In the genomic region with DNA sequence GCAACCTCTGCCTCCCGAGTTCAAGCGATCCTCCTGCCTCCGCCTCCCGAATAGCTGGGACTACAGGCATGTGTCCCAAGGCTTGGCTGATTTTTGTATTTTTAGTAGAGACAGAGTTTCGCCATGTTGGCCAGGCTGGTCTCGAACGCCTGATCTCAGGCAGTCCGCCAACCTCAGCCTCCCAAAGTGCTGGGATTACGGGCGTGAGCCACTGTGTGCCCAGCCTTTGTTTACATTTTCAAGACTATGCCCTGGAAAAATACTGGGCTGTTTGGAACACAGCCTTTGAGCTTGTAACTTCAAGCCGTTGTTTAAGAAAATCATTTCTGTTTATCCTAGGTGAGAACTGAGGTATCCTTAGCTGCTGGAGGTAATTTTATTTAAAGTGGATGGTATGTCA, we compare ENCODE assay signal across 11 cellular contexts. TPM values are rescaled to one million over a fixed set of nuclear protein-coding genes. Genes with fewer than 3 reads are reported as not detected.
DNase-seq lines count a peak whose midpoint lies in the region; ATAC-seq and TF ChIP-seq lines count a peak whose summit lies in the region.
"Had no signal": no experiment of that assay in that cellular context is flagged by ENCODE, and none has a peak within 500 bp of the region (broad histone marks: within the 10 kb centered on the region; RNA-seq: fewer than 3 reads in every experiment).

No MANE protein-coding gene starts in this region.

- H2AFZ ChIP-seq in osteoblast (ENCODE audit: low read length), result no peak overlapping the region

- H3K27me3 ChIP-seq in CD8-positive, alpha-beta memory T cell (ENCODE audit: insufficient read depth, low read length, poor library complexity, severe bottlenecking), result no peaks in the 10 kb centered on the region
- H3K27me3 ChIP-seq in esophagus squamous epithelium (no peaks in the 10 kb centered on the region), osteoblast (ENCODE audit: insufficient read depth, low read length) (peaks cover 5% of the 10 kb centered on the region)
- H3K27me3 ChIP-seq: left lung, uterus had no signal

- DNase-seq in CD8-positive, alpha-beta memory T cell, result no peak
- DNase-seq in RWPE1 (ENCODE audit: low spot score) (no peak), esophagus squamous epithelium (lab: John Stamatoyannopoulos, UW) (no peak), osteoblast (ENCODE audit: insufficient read length, low spot score, missing footprints) (no peak), globus pallidus (ENCODE audit: low spot score) (no peak), NCI-H526 (lab: John Stamatoyannopoulos, UW) (no peak)
- DNase-seq: left lung; stimulated activated CD4-positive, alpha-beta T cell treated with anti-CD3 and anti-CD28 coated beads, Interleukin-15, amount 100 ng/mL, for 24 hours; uterus had no signal

- 65 to 86% methylated on average over 4 to 5 of the region's 11 CpGs for WGBS in esophagus squamous epithelium, 2 donors

- no peaks in the 10 kb centered on the region for H3K9me3 Mint-ChIP-seq in CD8-positive, alpha-beta memory T cell

- peak overlapping the region in 7 of 8 donors; percentile 15 to 96 (median 47) for H3K27ac Mint-ChIP-seq in CD8-positive, alpha-beta memory T cell

- H3K4me3 ChIP-seq in CD8-positive, alpha-beta memory T cell (ENCODE audit: low read length), result no peak overlapping the region
- H3K4me3 ChIP-seq in esophagus squamous epithelium, result peak overlapping the region; percentile 79 to 92 (median 88)
- H3K4me3 ChIP-seq in osteoblast (ENCODE audit: insufficient read depth, low read length), result peak overlapping the region; percentile 38

- peak overlapping the region in 5 of 7 donors; percentile 11 to 73 (median 41) for H3K4me3 Mint-ChIP-seq in CD8-positive, alpha-beta memory T cell

- H3K36me3 ChIP-seq in CD8-positive, alpha-beta memory T cell (ENCODE audit: insufficient read depth, low read length), result no peaks in the 10 kb centered on the region
- H3K36me3 ChIP-seq in esophagus squamous epithelium (peaks cover 0 to 25% (median 0%) of the 10 kb centered on the region in 3 donors), osteoblast (ENCODE audit: insufficient read depth, low read length) (peaks cover 12% of the 10 kb centered on the region)
- H3K36me3 ChIP-seq: uterus had no signal

- TF ChIP-seq POLR2A in esophagus squamous epithelium (IDR thresholded peaks at IDR 0.05), result no peak

- H3K4me2 ChIP-seq in osteoblast (ENCODE audit: insufficient read depth, low read length), result peak overlapping the region; percentile 84

- CTCF ChIA-PET in CD8-positive, alpha-beta memory T cell (lab: Charles Lee), result interaction anchor here (0.9 to 1.6 kb wide), 2 partner anchors 26 to 36 kb away, joined by 3 read pairs; no protein-coding TSS in a partner anchor
- CTCF ChIA-PET in RWPE1 (lab: Yijun Ruan, JAX), result interaction anchor here (0.6 kb wide), 1 partner anchor 356 kb away, joined by 3 read pairs; no protein-coding TSS in a partner anchor

- H3K36me3 Mint-ChIP-seq in CD8-positive, alpha-beta memory T cell, result peaks cover 0 to 34% (median 0%) of the 10 kb centered on the region in 3 donors

- intact Hi-C loops in esophagus squamous epithelium (cut with DNase I), result no loop called here

- no peaks in the 10 kb centered on the region for H3K27me3 Mint-ChIP-seq in CD8-positive, alpha-beta memory T cell

- peaks cover 69% of the 10 kb centered on the region for H3K79me2 ChIP-seq in osteoblast (ENCODE audit: insufficient read depth, low read length)

- peaks cover 29% of the 10 kb centered on the region for H4K20me1 ChIP-seq in osteoblast (ENCODE audit: insufficient read depth, low read length)

- POLR2A ChIA-PET in CD8-positive, alpha-beta memory T cell (lab: Charles Lee), result interaction anchor here (0.6 to 1.8 kb wide), 2 partner anchors 109 to 546 kb away, joined by 3 to 5 read pairs; a partner anchor contains a TSS
- POLR2A ChIA-PET in RWPE1 (lab: Yijun Ruan, JAX; ENCODE audit: low non-redundant PET), result no interaction called here

- TF ChIP-seq CTCF in RWPE1 (conservative IDR thresholded peaks at IDR 0.05; ENCODE audit: low read depth) (no peak), esophagus squamous epithelium (IDR thresholded peaks at IDR 0.05) (no peak), osteoblast (IDR thresholded peaks at IDR 0.05; ENCODE audit: extremely low read depth, low read depth, low read length) (no peak)

- ATAC-seq in HG02763 (IDR thresholded peaks at IDR 0.05; ENCODE audit: unreplicated experiment), result no peak
- ATAC-seq in GM21367 (IDR thresholded peaks at IDR 0.05; ENCODE audit: unreplicated experiment), result no peak
- ATAC-seq: left lung had no signal

- peaks cover 32 to 64% (median 62%) of the 10 kb centered on the region in 3 donors for H3K4me1 Mint-ChIP-seq in CD8-positive, alpha-beta memory T cell

- peaks cover 19% of the 10 kb centered on the region for H3K4me1 ChIP-seq in CD8-positive, alpha-beta memory T cell (ENCODE audit: insufficient read depth, low read length)
- H3K4me1 ChIP-seq in esophagus squamous epithelium (peaks cover 24 to 92% (median 45%) of the 10 kb centered on the region in 3 donors), osteoblast (ENCODE audit: insufficient read depth, low read length) (peaks cover 18% of the 10 kb centered on the region)

- no peaks in the 10 kb centered on the region for H3K9me3 ChIP-seq in CD8-positive, alpha-beta memory T cell (ENCODE audit: low read length)
- H3K9me3 ChIP-seq in esophagus squamous epithelium (no peaks in the 10 kb centered on the region), osteoblast (ENCODE audit: low read depth, low read length) (no peaks in the 10 kb centered on the region)
- H3K9me3 ChIP-seq: left lung, uterus had no signal

- no peak overlapping the region for H3K27ac ChIP-seq in CD8-positive, alpha-beta memory T cell (ENCODE audit: low read depth, low read length)
- H3K27ac ChIP-seq in RWPE1 (peak overlapping the region; percentile 46; the same call in 1 of the 2 replicates), esophagus squamous epithelium (peak overlapping the region; percentile 43 to 100 (median 96)), osteoblast (ENCODE audit: low read depth, low read length) (peak overlapping the region; percentile 91)
- H3K27ac ChIP-seq: left lung had no signal

RNA-seq across cellular contexts. Expression of a gene that starts 1.9 kb away (rescaled TPM):
- total RNA-seq in CD8-positive, alpha-beta memory T cell, result 10 to 100 TPM; 48.4 to 53.4 TPM
- polyA plus RNA-seq in CD8-positive, alpha-beta memory T cell, result 57.9 TPM
- 10 to 100 TPM; 18.3 to 38.3 (median 21.9) TPM for total RNA-seq in esophagus squamous epithelium
- 46.0 and 46.3 TPM in 2 replicates for total RNA-seq in osteoblast

RNA-seq across cellular contexts. Expression of a gene that starts 32.3 kb away (rescaled TPM):
- total RNA-seq in CD8-positive, alpha-beta memory T cell, result 10 to 100 TPM; 10.7 to 11.3 TPM
- polyA plus RNA-seq in CD8-positive, alpha-beta memory T cell, result 8.2 TPM
- total RNA-seq in esophagus squamous epithelium, result 10 to 100 TPM in 1 of 4 donors, 1 to 10 TPM in 3; 3.7 to 12.0 (median 8.0) TPM
- 9.8 and 10.9 TPM in 2 replicates for total RNA-seq in osteoblast

RNA-seq across cellular contexts. Expression of a gene that starts 41.5 kb away (rescaled TPM):
- not detected for total RNA-seq in CD8-positive, alpha-beta memory T cell
- polyA plus RNA-seq in CD8-positive, alpha-beta memory T cell, result not detected
- total RNA-seq in esophagus squamous epithelium, result 10 to 100 TPM in 1 of 4 donors, 1 to 10 TPM in 1, under 1 TPM in 2; 0.19 to 99.9 (median 1.3) TPM
- not detected in 2 replicates for total RNA-seq in osteoblast
- total RNA-seq: uterus had no signal
